In genomic region chr20:17824676-17825224, GRCh38 we compare ENCODE assay signal across 19 cellular contexts.
DNase-seq lines count a peak whose midpoint lies in the region; ATAC-seq, FAIRE-seq and TF ChIP-seq lines count a peak whose summit lies in the region.
"Had no signal": no experiment of that assay in that cellular context is flagged by ENCODE, and none has a peak within 500 bp of the region (broad histone marks: within the 10 kb centered on the region; RNA-seq: fewer than 3 reads in every experiment).

No MANE protein-coding gene starts in this region.

- H3K36me3 ChIP-seq in colonic mucosa (no peaks in the 10 kb centered on the region), kidney (ENCODE audit: control insufficient read depth in 1 of 2, insufficient read depth in 2 of 2, low read length in 2 of 2) (no peaks in the 10 kb centered on the region), parathyroid adenoma (ENCODE audit: control insufficient read depth, insufficient read depth, low read length) (no peaks in the 10 kb centered on the region), transverse colon (no peaks in the 10 kb centered on the region)
- H3K36me3 ChIP-seq: brain microvascular endothelial cell, HAP-1 had no signal

- no peak for TF ChIP-seq POLR2A in transverse colon (IDR thresholded peaks at IDR 0.05)

- 91 to 100% methylated on average over 3 to 7 of the region's 7 CpGs for WGBS in transverse colon (ENCODE audit: low coverage in 1 of 2), 2 donors

- H3K4me2 ChIP-seq in parathyroid adenoma (ENCODE audit: low read length), result no peak overlapping the region

- peak overlapping the region; percentile 82 for H3K27ac ChIP-seq in colonic mucosa
- peak overlapping the region; percentile 73 to 80 for H3K27ac ChIP-seq in kidney (ENCODE audit: low read depth in 2 of 2, low read length in 2 of 2)
- peak overlapping the region; percentile 55 for H3K27ac ChIP-seq in parathyroid adenoma
- H3K27ac ChIP-seq in transverse colon, result peak overlapping the region; percentile 1 to 86 (median 72)
- H3K27ac ChIP-seq in substantia nigra (ENCODE audit: low read depth, low read length, poor library complexity, severe bottlenecking), result no peak overlapping the region
- H3K27ac ChIP-seq: brain microvascular endothelial cell, SK-N-MC had no signal

- TF ChIP-seq CTCF in colonic mucosa (IDR thresholded peaks at IDR 0.05) (no peak), kidney (IDR thresholded peaks at IDR 0.05; ENCODE audit: borderline replicate concordance, extremely low read depth, insufficient read depth) (no peak), parathyroid adenoma (IDR thresholded peaks at IDR 0.05) (no peak), transverse colon (IDR thresholded peaks at IDR 0.05) (no peak)

- in situ Hi-C loops in transverse colon (cut with MboI; ENCODE audit: low pct_ligation_motif_present in 1 of 4, low pct_unique_long_range_greater_than_20kb in 1 of 4, low sequenced_read_pairs in 3 of 4), result no loop called here

- H3K4me1 ChIP-seq in colonic mucosa, result peaks cover 12% of the 10 kb centered on the region
- H3K4me1 ChIP-seq in kidney (ENCODE audit: control insufficient read depth in 1 of 2, insufficient read depth in 1 of 2, low read depth in 1 of 2, low read length in 2 of 2), result peaks cover 4 to 5% of the 10 kb centered on the region in 2 donors
- no peaks in the 10 kb centered on the region for H3K4me1 ChIP-seq in parathyroid adenoma
- H3K4me1 ChIP-seq in transverse colon, result peaks cover 11 to 49% (median 23%) of the 10 kb centered on the region in 4 donors
- H3K4me1 ChIP-seq: HAP-1 had no signal

- no peak overlapping the region for H3K4me3 ChIP-seq in colonic mucosa
- no peak overlapping the region for H3K4me3 ChIP-seq in kidney (ENCODE audit: low read length in 2 of 2)
- H3K4me3 ChIP-seq in parathyroid adenoma (ENCODE audit: low read depth, low read length), result no peak overlapping the region
- H3K4me3 ChIP-seq in transverse colon, result no peak overlapping the region
- H3K4me3 ChIP-seq: HAP-1, SK-N-MC had no signal

- TF ChIP-seq EP300 in transverse colon (IDR thresholded peaks at IDR 0.05; ENCODE audit: low read depth), result no peak

- H3K27me3 ChIP-seq in colonic mucosa, result no peaks in the 10 kb centered on the region
- H3K27me3 ChIP-seq in parathyroid adenoma (ENCODE audit: control insufficient read depth, insufficient read depth, low read length), result no peaks in the 10 kb centered on the region
- H3K27me3 ChIP-seq in transverse colon, result no peaks in the 10 kb centered on the region
- H3K27me3 ChIP-seq: brain microvascular endothelial cell had no signal

- DNase-seq in colonic mucosa (no peak), kidney (no peak), transverse colon (no peak), substantia nigra (lab: John Stamatoyannopoulos, UW) (no peak)
- DNase-seq: activated CD4-positive, alpha-beta T cell treated with anti-CD3 and anti-CD28 coated beads, Interleukin-2, amount 50 U/mL, for 4 hours; activated CD8-positive, alpha-beta memory T cell treated with anti-CD3 and anti-CD28 coated beads, Interleukin-2, amount 50 U/mL, for 48 hours; activated gamma-delta T cell; brain microvascular endothelial cell; CD4-positive, CD25-positive, alpha-beta regulatory T cell; KG1; NCI-H2171 treated with DMSO at 0.1 percent for 48 hours; NCI-H524 treated with DMSO at 0.1 percent for 48 hours; occipital lobe had no signal

- intact Hi-C loops in colonic mucosa (cut with DNase I), result no loop called here
- intact Hi-C loops in kidney (cut with DNase I), result no loop called here
- intact Hi-C loops in transverse colon (cut with DNase I; ENCODE audit: low total_unique reads), result no loop called here

- H2AFZ ChIP-seq in parathyroid adenoma, result no peak overlapping the region

- no peaks in the 10 kb centered on the region for H3K9me3 ChIP-seq in colonic mucosa
- no peaks in the 10 kb centered on the region for H3K9me3 ChIP-seq in kidney (ENCODE audit: control insufficient read depth in 1 of 2, low read length in 2 of 2)
- no peaks in the 10 kb centered on the region for H3K9me3 ChIP-seq in parathyroid adenoma (ENCODE audit: control insufficient read depth, low read length)
- H3K9me3 ChIP-seq in transverse colon, result no peaks in the 10 kb centered on the region
- H3K9me3 ChIP-seq: HAP-1 had no signal

- ATAC-seq in GM21619 (IDR thresholded peaks at IDR 0.05; ENCODE audit: unreplicated experiment), result no peak
- no peak for ATAC-seq in HG03175 (IDR thresholded peaks at IDR 0.05; ENCODE audit: unreplicated experiment)
- ATAC-seq: WTC11 had no signal

- no peaks in the 10 kb centered on the region for H3K79me2 ChIP-seq in parathyroid adenoma

- H3K9ac ChIP-seq in colonic mucosa (ENCODE audit: low read depth in 2 of 2, low read length in 2 of 2) (no peak overlapping the region), kidney (ENCODE audit: low read length in 2 of 2) (no peak overlapping the region), parathyroid adenoma (no peak overlapping the region)

- no peak for FAIRE-seq in kidney (lab: Jason Lieb, UNC)
